ENCODE assay signal across 17 cellular contexts in genomic region chr9:134887219-134887618, GRCh38. TPM values are rescaled to one million over a fixed set of nuclear protein-coding genes. Genes with fewer than 3 reads are reported as not detected.
A peak's percentile ranks its signal among the peaks of the same experiment; 100 is the strongest.
DNase-seq lines count a peak whose midpoint lies in the region; ATAC-seq and TF ChIP-seq lines count a peak whose summit lies in the region.
"Had no signal": no experiment of that assay in that cellular context is flagged by ENCODE, and none has a peak within 500 bp of the region (broad histone marks: within the 10 kb centered on the region; RNA-seq: fewer than 3 reads in every experiment).

No MANE protein-coding gene starts in this region.

- H3K4me1 Mint-ChIP-seq in osteocyte (ENCODE audit: unreplicated experiment), result peaks cover 4% of the 10 kb centered on the region

- no peaks in the 10 kb centered on the region for H3K9me3 ChIP-seq in BLaER1 treated with 17β-estradiol and CSF1 and Interleukin-3, amounts not matched to agents 10 nM and 100 nM (replicated peaks in 1 of 11)
- H3K9me3 ChIP-seq in lower lobe of right lung, result no peaks in the 10 kb centered on the region
- H3K9me3 ChIP-seq: HAP-1 had no signal

- TF ChIP-seq CTCF in coronary artery (IDR thresholded peaks at IDR 0.05), result no peak
- no peak for TF ChIP-seq CTCF in lower lobe of right lung (IDR thresholded peaks at IDR 0.05)
- TF ChIP-seq CTCF in osteocyte (IDR thresholded peaks at IDR 0.05), result no peak

- peak overlapping the region in 4 of 11 experiments; percentile 1 to 50 (median 26); a peak in 4 of 22 replicates for H3K27ac ChIP-seq in BLaER1 treated with 17β-estradiol and CSF1 and Interleukin-3, amounts not matched to agents 10 nM and 100 nM
- H3K27ac ChIP-seq in coronary artery, result no peak overlapping the region
- no peak overlapping the region for H3K27ac ChIP-seq in lower lobe of right lung
- H3K27ac ChIP-seq: C4-2B had no signal

- intact Hi-C loops in lower lobe of right lung (cut with DNase I), result no loop called here

- no peaks in the 10 kb centered on the region for H3K36me3 ChIP-seq in BLaER1 treated with 17β-estradiol and CSF1 and Interleukin-3, amounts not matched to agents 10 nM and 100 nM
- H3K36me3 ChIP-seq in lower lobe of right lung, result no peaks in the 10 kb centered on the region
- H3K36me3 ChIP-seq: HAP-1 had no signal

- H3K27me3 Mint-ChIP-seq in osteocyte (ENCODE audit: unreplicated experiment), result peaks cover 25% of the 10 kb centered on the region

- H3K4me1 ChIP-seq in BLaER1 treated with 17β-estradiol and CSF1 and Interleukin-3, amounts not matched to agents 10 nM and 100 nM, result peaks cover 48 to 64% (median 62%) of the 10 kb centered on the region in 10 experiments
- H3K4me1 ChIP-seq in lower lobe of right lung, result peaks cover 4% of the 10 kb centered on the region
- H3K4me1 ChIP-seq: HAP-1 had no signal

- H3K27ac Mint-ChIP-seq in osteocyte (ENCODE audit: unreplicated experiment), result no peak overlapping the region
- H3K27ac Mint-ChIP-seq: B cell; CD4-positive, alpha-beta T cell had no signal

- H3K4me3 Mint-ChIP-seq in osteocyte (ENCODE audit: unreplicated experiment), result no peak overlapping the region
- H3K4me3 Mint-ChIP-seq: B cell; CD4-positive, alpha-beta T cell had no signal

- H3K36me3 Mint-ChIP-seq in osteocyte (ENCODE audit: unreplicated experiment), result no peaks in the 10 kb centered on the region

- H3K4me2 ChIP-seq in BLaER1 treated with 17β-estradiol and CSF1 and Interleukin-3, amounts not matched to agents 10 nM and 100 nM, result peak overlapping the region; percentile 40 to 88 (median 79)

- peaks cover 0 to 62% (median 0%) of the 10 kb centered on the region in 11 experiments; a peak in 5 of 22 replicates for H3K27me3 ChIP-seq in BLaER1 treated with 17β-estradiol and CSF1 and Interleukin-3, amounts not matched to agents 10 nM and 100 nM
- H3K27me3 ChIP-seq in lower lobe of right lung (ENCODE audit: low read depth), result no peaks in the 10 kb centered on the region

- H4K20me1 ChIP-seq in BLaER1 treated with 17β-estradiol and CSF1 and Interleukin-3, amounts not matched to agents 10 nM and 100 nM, result peaks cover 0 to 10% (median 0%) of the 10 kb centered on the region in 11 experiments; a peak in 7 of 22 replicates

- H3K9me3 Mint-ChIP-seq in osteocyte (ENCODE audit: unreplicated experiment), result no peaks in the 10 kb centered on the region
- H3K9me3 Mint-ChIP-seq: CD4-positive, alpha-beta T cell had no signal

- peak; percentile 7 for DNase-seq in coronary artery (ENCODE audit: low spot score)
- peak; percentile 20 for DNase-seq in lower lobe of right lung
- peak; percentile 57 for DNase-seq in osteocyte (ENCODE audit: extremely low spot score, unreplicated experiment)
- no peak for DNase-seq in NCI-H2227 treated with DMSO at 0.1 percent for 48 hours (lab: John Stamatoyannopoulos, UW)
- no peak for DNase-seq in stimulated activated CD4-positive, alpha-beta T cell treated with anti-CD3 and anti-CD28 coated beads, Interleukin-15, amount 100 ng/mL, for 24 hours
- DNase-seq in retina, result no peak
- DNase-seq: CD4-positive, alpha-beta T cell; DMS153; DMS79; GF-D8 had no signal

- no peak for ATAC-seq in lower lobe of right lung

- peak overlapping the region in 3 of 11 experiments; percentile 40 to 50 (median 44); a peak in 3 of 22 replicates for H3K9ac ChIP-seq in BLaER1 treated with 17β-estradiol and CSF1 and Interleukin-3, amounts not matched to agents 10 nM and 100 nM

- no peak overlapping the region for H3K4me3 ChIP-seq in BLaER1 treated with 17β-estradiol and CSF1 and Interleukin-3, amounts not matched to agents 10 nM and 100 nM
- H3K4me3 ChIP-seq in coronary artery (no peak overlapping the region), lower lobe of right lung (no peak overlapping the region)
- H3K4me3 ChIP-seq: HAP-1 had no signal

RNA-seq across cellular contexts. Expression of gene FCN2, which starts 6.6 kb away (rescaled TPM):
- total RNA-seq in lower lobe of right lung, result not detected
- total RNA-seq in osteocyte, result not detected in 2 replicates
- total RNA-seq: A172; B cell; CD4-positive, alpha-beta T cell; H1; HT-29 had no signal

RNA-seq across cellular contexts. Expression of gene FCN1, which starts 30.5 kb away (rescaled TPM):
- 84.4 TPM for total RNA-seq in lower lobe of right lung
- not detected in 2 replicates for total RNA-seq in osteocyte
- total RNA-seq: A172, H1, HT-29 had no signal

Comparison
In these comparisons a context has a peak if more than half of its experiments do, and no peak if none do; other contexts are left out.
1. DNase-seq: peak in coronary artery (single experiment), lower lobe of right lung (single experiment) and osteocyte (single experiment); none in NCI-H2227 treated with DMSO at 0.1 percent for 48 hours (single experiment), stimulated activated CD4-positive, alpha-beta T cell treated with anti-CD3 and anti-CD28 coated beads, Interleukin-15, amount 100 ng/mL, for 24 hours (single experiment) and retina (single experiment).
2. RNA of gene FCN1, which starts 30.5 kb away (total RNA-seq): 84.4 TPM in lower lobe of right lung (single experiment); not detected in osteocyte; every median in the first group is over 10 times any median in the second.